Comparison of ENCODE assay signal across 8 cellular contexts in genomic region chr17:1720856-1721386, GRCh38. TPM values are rescaled to one million over a fixed set of nuclear protein-coding genes. Genes with fewer than 3 reads are reported as not detected.
DNase-seq lines count a peak whose midpoint lies in the region; ATAC-seq, FAIRE-seq and TF ChIP-seq lines count a peak whose summit lies in the region.

No MANE protein-coding gene starts in this region.

- DNase-seq in AG10803 (ENCODE audit: low read depth) (peak; percentile 45), GM18507 (ENCODE audit: extremely low spot score, insufficient read length, low read depth) (no peak), Panc1 (ENCODE audit: low read depth, low spot score) (no peak), glomerular visceral epithelial cell (ENCODE audit: extremely low spot score) (peak; percentile 59), retinal pigment epithelial cell (ENCODE audit: low read depth) (no peak)
- DNase-seq in activated effector memory CD4-positive, alpha-beta T cell treated with Interleukin-2 at 50 U/mL for 16 hours = peak; percentile 52

- H3K4me3 ChIP-seq in AG10803 (ENCODE audit: low read length) (no peak overlapping the region), Panc1 (ENCODE audit: low read depth in 2 of 2, low read length in 2 of 2) (peak overlapping the region in 1 of 2 experiments; percentile 16; a peak in 1 of 4 replicates), retinal pigment epithelial cell (ENCODE audit: low read length) (no peak overlapping the region)

- peaks cover 16% of the 10 kb centered on the region for H3K4me1 ChIP-seq in Panc1 (ENCODE audit: control insufficient read depth, insufficient read depth, low read length)

- FAIRE-seq in GM18507 (lab: Jason Lieb, UNC) = peak; percentile 81

- POLR2A ChIA-PET in Panc1 (lab: Charles Lee) = interaction anchor here (0.6 to 0.7 kb wide), 2 partner anchors 60 to 150 kb away, joined by 6 to 8 read pairs; no protein-coding TSS in a partner anchor

- H3K9me3 ChIP-seq in Panc1 (ENCODE audit: control insufficient read depth, insufficient read depth, low read depth, low read length) = no peaks in the 10 kb centered on the region

- CTCF ChIA-PET in Panc1 (lab: Charles Lee) = interaction anchor here (0.6 to 3.2 kb wide), 7 partner anchors 49 to 323 kb away, joined by 3 to 16 read pairs (median 4); no protein-coding TSS in a partner anchor

- H3K36me3 ChIP-seq in Panc1 (ENCODE audit: control insufficient read depth, insufficient read depth, low read length) = no peaks in the 10 kb centered on the region; the same call in 1 of the 2 replicates

- ATAC-seq in Panc1 (no peak), HG03565 (IDR thresholded peaks at IDR 0.05; ENCODE audit: unreplicated experiment) (no peak), GM21717 (IDR thresholded peaks at IDR 0.05; ENCODE audit: unreplicated experiment) (no peak)

- BruUV-seq in Panc1 (replicated peaks; lab: Mats Ljungman, UMichigan) = no TSS peak

- H3K27me3 ChIP-seq in Panc1 (ENCODE audit: control insufficient read depth, insufficient read depth, low read length) = no peaks in the 10 kb centered on the region

- intact Hi-C loops in Panc1 (cut with micrococcal nuclease; ENCODE audit: unreplicated experiment) = loop anchor here (5.0 kb wide), 1 partner anchor 61 kb away; no protein-coding TSS in a partner anchor

- peak overlapping the region; percentile 4; the same call in 1 of the 2 replicates for H3K27ac ChIP-seq in Panc1 (ENCODE audit: low read length)

- in situ Hi-C loops in Panc1 (cut with HindIII; ENCODE audit: low pct_unique_long_range_greater_than_20kb, low sequenced_read_pairs) = no loop called here

- TF ChIP-seq CTCF in AG10803 (conservative IDR thresholded peaks at IDR 0.05; ENCODE audit: low read length) = peak; percentile 99
- peak; percentile 97 for TF ChIP-seq CTCF in Panc1 (IDR thresholded peaks at IDR 0.05)
- TF ChIP-seq CTCF in retinal pigment epithelial cell (conservative IDR thresholded peaks at IDR 0.05; ENCODE audit: low read depth, low read length) = peak; percentile 99

RNA-seq across cellular contexts. Expression of gene WDR81, which starts 3.6 kb away (rescaled TPM):
- total RNA-seq in Panc1 (2021; ENCODE audit: unreplicated experiment) = 29.5 TPM
- polyA plus RNA-seq in Panc1 (2012; ENCODE audit: insufficient read length) = 36.4 TPM

RNA-seq across cellular contexts. Expression of gene TLCD2, which starts 10.7 kb away (rescaled TPM):
- 7.0 TPM for total RNA-seq in Panc1 (2021; ENCODE audit: unreplicated experiment)
- 3.0 TPM for polyA plus RNA-seq in Panc1 (2012; ENCODE audit: insufficient read length)

RNA-seq across cellular contexts. Expression of gene SERPINF2, which starts 21.8 kb away (rescaled TPM):
- 0.77 TPM for total RNA-seq in Panc1 (2021; ENCODE audit: unreplicated experiment)
- 1.3 TPM for polyA plus RNA-seq in Panc1 (2012; ENCODE audit: insufficient read length)

RNA-seq across cellular contexts. Expression of gene PRPF8, which starts 36.3 kb away (rescaled TPM):
- 296 TPM for total RNA-seq in Panc1 (2021; ENCODE audit: unreplicated experiment)
- 473 TPM for polyA plus RNA-seq in Panc1 (2012; ENCODE audit: insufficient read length)

RNA-seq across cellular contexts. Expression of gene SERPINF1, which starts 40.9 kb away (rescaled TPM):
- total RNA-seq in Panc1 (2021; ENCODE audit: unreplicated experiment) = 4.6 TPM
- polyA plus RNA-seq in Panc1 (2012; ENCODE audit: insufficient read length) = 10.1 TPM

Comparison
In these comparisons a context has a peak if more than half of its experiments do, and no peak if none do; other contexts are left out.
1. DNase-seq: peak in AG10803 (single experiment), activated effector memory CD4-positive, alpha-beta T cell treated with Interleukin-2 at 50 U/mL for 16 hours (single experiment) and glomerular visceral epithelial cell (single experiment); none in GM18507 (single experiment), Panc1 (single experiment) and retinal pigment epithelial cell (single experiment).
2. Peak in every context shown above with its lines, with median percentiles within 50 percentile points of each other: CTCF ChIP-seq.